In the genomic region with DNA sequence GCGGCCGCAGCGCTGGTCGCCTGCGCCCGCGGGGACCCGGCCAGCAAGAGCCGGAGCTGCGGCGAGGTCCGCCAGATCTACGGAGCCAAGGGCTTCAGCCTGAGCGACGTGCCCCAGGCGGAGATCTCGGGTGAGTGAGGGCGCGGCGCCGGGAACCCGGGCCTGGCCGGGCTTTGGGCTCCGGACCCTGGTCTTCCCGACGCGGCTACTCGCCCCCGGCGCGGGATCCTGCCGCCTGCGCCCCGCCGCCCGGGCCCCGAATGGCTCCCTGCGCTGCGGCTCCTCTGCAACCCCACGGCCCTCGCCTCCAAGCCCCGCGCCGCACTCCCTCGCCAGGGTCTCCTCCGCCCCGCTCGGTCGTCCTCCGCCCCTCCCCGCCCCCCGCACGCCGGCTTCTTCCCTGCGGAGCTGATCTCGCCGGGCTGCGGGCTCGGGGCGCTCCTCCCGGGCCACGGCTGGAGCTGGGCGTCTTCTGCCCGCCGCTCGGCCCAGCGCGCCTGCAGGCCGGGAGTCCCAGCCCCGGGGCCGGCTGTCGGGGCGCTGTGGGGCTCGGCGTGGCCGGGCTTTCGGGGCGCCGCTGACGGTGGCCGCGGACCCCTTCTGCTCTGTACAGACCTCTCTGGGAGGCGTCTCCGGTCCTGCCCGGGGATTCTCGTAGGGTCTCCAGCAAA, we compare ENCODE assay signal across 1 cellular context.
TF ChIP-seq lines count a peak whose summit lies in the region.

No MANE protein-coding gene starts in this region.

TF ChIP-seq in IMR-90, 13 proteins besides CTCF, POLR2A, EP300 and RAD21 (continued from another document):
- TF ChIP-seq, protein P1, sequence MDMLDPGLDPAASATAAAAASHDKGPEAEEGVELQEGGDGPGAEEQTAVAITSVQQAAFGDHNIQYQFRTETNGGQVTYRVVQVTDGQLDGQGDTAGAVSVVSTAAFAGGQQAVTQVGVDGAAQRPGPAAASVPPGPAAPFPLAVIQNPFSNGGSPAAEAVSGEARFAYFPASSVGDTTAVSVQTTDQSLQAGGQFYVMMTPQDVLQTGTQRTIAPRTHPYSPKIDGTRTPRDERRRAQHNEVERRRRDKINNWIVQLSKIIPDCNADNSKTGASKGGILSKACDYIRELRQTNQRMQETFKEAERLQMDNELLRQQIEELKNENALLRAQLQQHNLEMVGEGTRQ (IDR thresholded peaks at IDR 0.05; ENCODE audit: low read depth, low read length), result no peak
